ENCODE assay signal across 8 cellular contexts in the genomic region with DNA sequence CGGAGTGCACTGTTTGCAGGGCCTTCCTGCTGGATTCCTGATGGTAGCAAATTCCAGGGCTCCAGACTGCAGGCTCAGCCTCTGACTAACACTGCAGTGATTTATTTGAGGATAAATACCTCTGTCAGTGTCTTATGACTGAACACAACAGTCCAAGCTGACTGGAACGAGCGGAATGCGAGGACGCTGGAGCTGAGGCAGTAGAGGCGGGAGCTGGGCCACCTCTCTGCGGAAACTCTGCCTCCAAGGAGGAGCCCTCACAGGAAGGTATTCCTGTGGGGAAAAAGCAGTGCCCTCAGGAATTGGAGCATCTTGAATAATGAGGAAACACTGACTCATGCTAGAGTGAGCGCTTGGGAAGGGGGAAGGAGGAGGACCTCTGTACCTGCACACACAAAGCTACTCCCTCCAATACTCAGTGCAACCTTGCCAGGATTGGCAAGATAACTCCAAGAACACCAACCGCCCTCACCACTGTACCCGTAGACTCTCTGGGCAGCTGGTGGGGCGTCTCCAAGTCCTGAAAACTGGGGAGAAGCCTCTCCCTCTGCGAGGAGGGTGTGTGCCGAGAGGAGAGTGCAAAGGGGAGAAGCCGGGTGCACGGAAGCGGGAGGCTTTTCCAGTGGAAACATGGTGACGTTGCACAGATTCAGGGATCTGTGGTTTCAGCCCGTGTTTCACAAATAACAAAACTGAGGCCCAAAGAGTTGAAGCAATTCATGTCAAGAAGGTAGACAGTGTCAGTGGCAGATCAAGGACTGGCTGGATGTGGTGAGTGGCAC. TPM values are rescaled to one million over a fixed set of nuclear protein-coding genes. Genes with fewer than 3 reads are reported as not detected.
DNase-seq lines count a peak whose midpoint lies in the region; ATAC-seq and TF ChIP-seq lines count a peak whose summit lies in the region.

No MANE protein-coding gene starts in this region.

- DNase-seq in HEK293T (ENCODE audit: extremely low spot score) (no peak), ascending aorta (ENCODE audit: low spot score in 2 of 2) (peak; percentile 55 to 94), right cardiac atrium (peak; percentile 75 to 86 (median 81)), sciatic nerve (ENCODE audit: low spot score) (peak; percentile 79), NCI-H524 (lab: John Stamatoyannopoulos, UW) (no peak), NCI-H1048 (lab: John Stamatoyannopoulos, UW) (no peak)
- no peak for DNase-seq in activated CD4-positive, alpha-beta T cell treated with anti-CD3 and anti-CD28 coated beads for 4 hours

- POLR2A ChIA-PET in HEK293T (lab: Yijun Ruan, JAX) = interaction anchor here (1.6 kb wide), 1 partner anchor 9 kb away, joined by 3 read pairs; no protein-coding TSS in a partner anchor

- intact Hi-C loops in ascending aorta (cut with DNase I) (loop anchor here (5.0 kb wide), 3 partner anchors 93 to 213 kb away; no protein-coding TSS in a partner anchor), right cardiac atrium (cut with DNase I) (loop anchor here in 1 of 4 donors (5.0 kb wide), 1 partner anchor 42 kb away; a partner anchor contains a TSS), sciatic nerve (cut with DNase I) (no loop called here)

- WGBS in right cardiac atrium = 30% methylated on average over 18 of the region's 18 CpGs

- peaks cover 14 to 51% of the 10 kb centered on the region in 2 donors for H3K4me1 ChIP-seq in ascending aorta
- H3K4me1 ChIP-seq in right cardiac atrium (ENCODE audit: control insufficient read depth, insufficient read depth, low read length) = peaks cover 23% of the 10 kb centered on the region

- H3K27me3 ChIP-seq in ascending aorta = no peaks in the 10 kb centered on the region
- no peaks in the 10 kb centered on the region for H3K27me3 ChIP-seq in right cardiac atrium (ENCODE audit: control insufficient read depth, insufficient read depth)

- ATAC-seq in right cardiac atrium (peak; percentile 84 to 89), sciatic nerve (peak; percentile 85), GM18867 (IDR thresholded peaks at IDR 0.05; ENCODE audit: unreplicated experiment) (no peak)

- H3K36me3 ChIP-seq in ascending aorta = no peaks in the 10 kb centered on the region

- CTCF ChIA-PET in HEK293T (lab: Yijun Ruan, JAX) = interaction anchor here (0.6 to 0.7 kb wide), 2 partner anchors 44 to 91 kb away, joined by 4 to 5 read pairs; no protein-coding TSS in a partner anchor

- H3K9me3 ChIP-seq in ascending aorta (no peaks in the 10 kb centered on the region), right cardiac atrium (ENCODE audit: control insufficient read depth, low read length) (no peaks in the 10 kb centered on the region)

- H3K4me3 ChIP-seq in ascending aorta (peak overlapping the region in 1 of 2 donors; percentile 9), right cardiac atrium (ENCODE audit: low read length) (no peak overlapping the region)

- H3K27ac ChIP-seq in ascending aorta (peak overlapping the region; percentile 85 to 91), right cardiac atrium (ENCODE audit: low read length) (peak overlapping the region; percentile 98)

- no peak for TF ChIP-seq CTCF in ascending aorta (IDR thresholded peaks at IDR 0.05)

TF ChIP-seq in HEK293T, 16 proteins besides CTCF, POLR2A, EP300 and RAD21:
- TF ChIP-seq FOXK2 (IDR thresholded peaks at IDR 0.05) (no peak), L3MBTL2 (conservative IDR thresholded peaks at IDR 0.05) (no peak), ELF4 (IDR thresholded peaks at IDR 0.05) (no peak), TARDBP (IDR thresholded peaks at IDR 0.05) (no peak), LEF1 (IDR thresholded peaks at IDR 0.05; ENCODE audit: borderline replicate concordance) (no peak)
- TF ChIP-seq, protein P1, sequence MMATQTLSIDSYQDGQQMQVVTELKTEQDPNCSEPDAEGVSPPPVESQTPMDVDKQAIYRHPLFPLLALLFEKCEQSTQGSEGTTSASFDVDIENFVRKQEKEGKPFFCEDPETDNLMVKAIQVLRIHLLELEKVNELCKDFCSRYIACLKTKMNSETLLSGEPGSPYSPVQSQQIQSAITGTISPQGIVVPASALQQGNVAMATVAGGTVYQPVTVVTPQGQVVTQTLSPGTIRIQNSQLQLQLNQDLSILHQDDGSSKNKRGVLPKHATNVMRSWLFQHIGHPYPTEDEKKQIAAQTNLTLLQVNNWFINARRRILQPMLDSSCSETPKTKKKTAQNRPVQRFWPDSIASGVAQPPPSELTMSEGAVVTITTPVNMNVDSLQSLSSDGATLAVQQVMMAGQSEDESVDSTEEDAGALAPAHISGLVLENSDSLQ (IDR thresholded peaks at IDR 0.05) = peak; percentile 74

RNA-seq across cellular contexts. Expression of a gene that starts 43.0 kb away (rescaled TPM):
- 146 TPM for total RNA-seq in ascending aorta
- total RNA-seq in right cardiac atrium = 10 to 100 TPM; 51.8 to 66.9 (median 59.1) TPM
- polyA plus RNA-seq in right cardiac atrium = 40.9 TPM
- total RNA-seq in sciatic nerve = 96.5 TPM

Comparison
In these comparisons a context has a peak if more than half of its experiments do, and no peak if none do; other contexts are left out.
1. DNase-seq: peak in ascending aorta (2 of 2), right cardiac atrium (3 of 3) and sciatic nerve (single experiment); none in HEK293T (single experiment), NCI-H524 (0 of 2), activated CD4-positive, alpha-beta T cell treated with anti-CD3 and anti-CD28 coated beads for 4 hours (0 of 2) and NCI-H1048 (single experiment).